Comparison of ENCODE assay signal across 8 cellular contexts in genomic region chrX:47232803-47233332, GRCh38. TPM values are rescaled to one million over a fixed set of nuclear protein-coding genes. Genes with fewer than 3 reads are reported as not detected.
DNase-seq lines count a peak whose midpoint lies in the region; ATAC-seq, FAIRE-seq and TF ChIP-seq lines count a peak whose summit lies in the region.

Gene USP11 (plus strand): TSS chrX:47233009. CDS start chrX:47233044, 35 bp downstream.

- under 1% methylated on average over 46 of the region's 46 CpGs for WGBS in right cardiac atrium

- intact Hi-C loops in right cardiac atrium (cut with DNase I): no loop called here

- H4K20me1 ChIP-seq in BLaER1 treated with 17β-estradiol and CSF1 and Interleukin-3, amounts not matched to agents 10 nM and 100 nM: peaks cover 0 to 28% (median 9%) of the 10 kb centered on the region in 11 experiments; a peak in 15 of 22 replicates
- H4K20me1 ChIP-seq in astrocyte (ENCODE audit: insufficient read depth, low read length): peaks cover 7% of the 10 kb centered on the region

- FAIRE-seq in astrocyte (lab: Jason Lieb, UNC): no peak

- peaks cover 1% of the 10 kb centered on the region for H3K9me3 Mint-ChIP-seq in astrocyte (ENCODE audit: unreplicated experiment)

- TF ChIP-seq RAD21 in Ishikawa (IDR thresholded peaks at IDR 0.05; ENCODE audit: low read depth): no peak

- ATAC-seq in GM19324 (IDR thresholded peaks at IDR 0.05; ENCODE audit: low FRiP score, unreplicated experiment) (peak; percentile 9), SK-N-SH treated with all-trans-retinoic acid at 6 μM for 48 hours (peak; percentile 66), right cardiac atrium (peak; percentile 40 to 52), GM19452 (IDR thresholded peaks at IDR 0.05; ENCODE audit: unreplicated experiment) (no peak)

- peak within 1 kb of the TSS; percentile 81 to 93 (median 88) for H3K27ac ChIP-seq in BLaER1 treated with 17β-estradiol and CSF1 and Interleukin-3, amounts not matched to agents 10 nM and 100 nM
- H3K27ac ChIP-seq in astrocyte (ENCODE audit: low read depth, low read length) (peak within 1 kb of the TSS; percentile 99), right cardiac atrium (ENCODE audit: low read length) (peak within 1 kb of the TSS; percentile 100)

- DNase-seq in astrocyte (ENCODE audit: low read depth) (peak; percentile 15), right cardiac atrium (peak; percentile 56 to 77 (median 76)), putamen (ENCODE audit: low spot score) (peak; percentile 60)

- H3K4me2 ChIP-seq in BLaER1 treated with 17β-estradiol and CSF1 and Interleukin-3, amounts not matched to agents 10 nM and 100 nM: peak within 1 kb of the TSS; percentile 52 to 80 (median 70)
- peak within 1 kb of the TSS; percentile 93 for H3K4me2 ChIP-seq in astrocyte (ENCODE audit: low read length)

- peaks cover 2% of the 10 kb centered on the region for H3K4me1 Mint-ChIP-seq in astrocyte (ENCODE audit: low read depth, unreplicated experiment)

- TF ChIP-seq CTCF in astrocyte (IDR thresholded peaks at IDR 0.05; ENCODE audit: insufficient read depth, low read depth, low read length): no peak

- peak within 1 kb of the TSS; percentile 73 to 90 (median 87) for H3K9ac ChIP-seq in BLaER1 treated with 17β-estradiol and CSF1 and Interleukin-3, amounts not matched to agents 10 nM and 100 nM
- H3K9ac ChIP-seq in astrocyte (ENCODE audit: low read length): peak within 1 kb of the TSS; percentile 99

- peaks cover 43% of the 10 kb centered on the region for H3K79me2 ChIP-seq in astrocyte (ENCODE audit: insufficient read depth, low read length)

- H3K4me3 Mint-ChIP-seq in astrocyte (ENCODE audit: unreplicated experiment): peak within 1 kb of the TSS; percentile 94

- no peaks in the 10 kb centered on the region for H3K27me3 Mint-ChIP-seq in astrocyte (ENCODE audit: low read depth, unreplicated experiment)

- peak within 1 kb of the TSS; percentile 98 for H3K27ac Mint-ChIP-seq in astrocyte (ENCODE audit: unreplicated experiment)

- no peak for TF ChIP-seq EP300 in Ishikawa (IDR thresholded peaks at IDR 0.05; ENCODE audit: borderline replicate concordance)

- peaks cover 56 to 89% (median 79%) of the 10 kb centered on the region in 11 experiments for H3K27me3 ChIP-seq in BLaER1 treated with 17β-estradiol and CSF1 and Interleukin-3, amounts not matched to agents 10 nM and 100 nM
- H3K27me3 ChIP-seq in astrocyte (ENCODE audit: insufficient read depth, low read length) (no peaks in the 10 kb centered on the region), right cardiac atrium (ENCODE audit: control insufficient read depth, insufficient read depth) (no peaks in the 10 kb centered on the region)

- H3K4me1 ChIP-seq in BLaER1 treated with 17β-estradiol and CSF1 and Interleukin-3, amounts not matched to agents 10 nM and 100 nM: peaks cover 0 to 24% (median 7%) of the 10 kb centered on the region in 10 experiments; a peak in 13 of 20 replicates
- H3K4me1 ChIP-seq in astrocyte (ENCODE audit: insufficient read depth, low read length) (peaks cover 9% of the 10 kb centered on the region), right cardiac atrium (ENCODE audit: control insufficient read depth, insufficient read depth, low read length) (peaks cover 2% of the 10 kb centered on the region)

- peaks cover 10 to 32% (median 25%) of the 10 kb centered on the region in 11 experiments for H3K36me3 ChIP-seq in BLaER1 treated with 17β-estradiol and CSF1 and Interleukin-3, amounts not matched to agents 10 nM and 100 nM
- no peaks in the 10 kb centered on the region for H3K36me3 ChIP-seq in astrocyte (ENCODE audit: insufficient read depth, low read length)

- H3K9me3 ChIP-seq in BLaER1 treated with 17β-estradiol and CSF1 and Interleukin-3, amounts not matched to agents 10 nM and 100 nM (replicated peaks in 1 of 11): peaks cover 0 to 12% (median 11%) of the 10 kb centered on the region in 11 experiments; a peak in 11 of 22 replicates
- no peaks in the 10 kb centered on the region for H3K9me3 ChIP-seq in astrocyte (ENCODE audit: insufficient read depth, low read depth, low read length)
- no peaks in the 10 kb centered on the region for H3K9me3 ChIP-seq in right cardiac atrium (ENCODE audit: control insufficient read depth, low read length)

- H3K36me3 Mint-ChIP-seq in astrocyte (ENCODE audit: low read depth, unreplicated experiment): no peaks in the 10 kb centered on the region

- peak within 1 kb of the TSS; percentile 54 to 78 (median 68) for H3K4me3 ChIP-seq in BLaER1 treated with 17β-estradiol and CSF1 and Interleukin-3, amounts not matched to agents 10 nM and 100 nM
- H3K4me3 ChIP-seq in astrocyte (ENCODE audit: insufficient read depth, low read depth, low read length) (peak within 1 kb of the TSS; percentile 84), right cardiac atrium (ENCODE audit: low read length) (peak within 1 kb of the TSS; percentile 84)

- H2AFZ ChIP-seq in astrocyte (ENCODE audit: low read depth, low read length): peak within 1 kb of the TSS; percentile 66

TF ChIP-seq in Ishikawa, 13 proteins besides CTCF, POLR2A, EP300 and RAD21:
- TF ChIP-seq REST (IDR thresholded peaks at IDR 0.05; ENCODE audit: low read depth) (no peak), YY1 (IDR thresholded peaks at IDR 0.05; ENCODE audit: low read depth) (peak; percentile 86), EGR1 (IDR thresholded peaks at IDR 0.05) (peak; percentile 42; the same call in 1 of the 2 replicates), TAF1 (IDR thresholded peaks at IDR 0.05; ENCODE audit: low read depth) (peak; percentile 38; the same call in 1 of the 2 replicates), MAX (IDR thresholded peaks at IDR 0.05) (peak; percentile 36; the same call in 1 of the 2 replicates)

TF ChIP-seq in SK-N-SH treated with all-trans-retinoic acid at 6 μM for 48 hours, 23 proteins besides CTCF, POLR2A, EP300 and RAD21:
- 0 out of 2 replicates have a peak, but pooled peaks have one; percentile 76 for TF ChIP-seq SNAI2 (CRISPR knock-in tag; IDR thresholded peaks at IDR 0.05)
- no peak for TF ChIP-seq ZNF8 (CRISPR knock-in tag; IDR thresholded peaks at IDR 0.05)

RNA-seq across cellular contexts. Expression of gene USP11, which starts in this region (rescaled TPM):
- total RNA-seq in astrocyte (75.7 and 80.8 TPM in 2 replicates), right cardiac atrium (10 to 100 TPM; 59.6 to 70.4 (median 60.9) TPM)
- polyA plus RNA-seq in right cardiac atrium: 28.3 TPM

Comparison
In these comparisons a context has a peak if more than half of its experiments do, and no peak if none do; other contexts are left out.
1. DNase-seq: peak in every context shown above with its lines; median percentile 76 in right cardiac atrium; 60 in putamen; 15 in astrocyte.